In genomic region chr21:26834181-26834945, GRCh38 we compare ENCODE assay signal across 9 cellular contexts. TPM values are rescaled to one million over a fixed set of nuclear protein-coding genes. Genes with fewer than 3 reads are reported as not detected.
DNase-seq lines count a peak whose midpoint lies in the region; ATAC-seq and TF ChIP-seq lines count a peak whose summit lies in the region.
"Had no signal": no experiment of that assay in that cellular context is flagged by ENCODE, and none has a peak within 500 bp of the region (broad histone marks: within the 10 kb centered on the region; RNA-seq: fewer than 3 reads in every experiment).

No MANE protein-coding gene starts in this region.

- H3K36me3 ChIP-seq in skeletal muscle satellite cell (ENCODE audit: insufficient read depth, low read length): peaks cover 39% of the 10 kb centered on the region

- H4K8ac ChIP-seq in H9 (replicated peaks; ENCODE audit: insufficient read length, low read depth, low read length): no peak overlapping the region

- H2BK120ac ChIP-seq in H9 (ENCODE audit: low read depth, low read length, poor library complexity, severe bottlenecking): no peak overlapping the region

- no peaks in the 10 kb centered on the region for H3K9me3 Mint-ChIP-seq in H9

- no peak overlapping the region for H3K14ac ChIP-seq in H9 (ENCODE audit: insufficient read depth, low read length)

- H3K36me3 Mint-ChIP-seq in H9 (ENCODE audit: insufficient read depth in 1 of 3, low read depth in 3 of 3): peaks cover 20 to 30% (median 29%) of the 10 kb centered on the region in 3 experiments; a peak in 6 of 7 replicates
- H3K36me3 Mint-ChIP-seq: activated CD8-positive, alpha-beta memory T cell treated with anti-CD3 and anti-CD28 coated beads, Interleukin-2, amount 10 ng/mL, durations not matched to agents 7 days and 5 days had no signal

- no peaks in the 10 kb centered on the region for H3K79me1 ChIP-seq in H9 (ENCODE audit: insufficient read depth, low read depth, low read length, poor library complexity, severe bottlenecking)

- TF ChIP-seq CTCF in H9 (conservative IDR thresholded peaks at IDR 0.05) (peak; percentile 50; the same call in 2 of the 3 replicates), WI38 (IDR thresholded peaks at IDR 0.05; ENCODE audit: low read depth, low read length) (peak; percentile 2; the same call in 1 of the 2 replicates), fibroblast of villous mesenchyme (IDR thresholded peaks at IDR 0.05; ENCODE audit: insufficient read depth, low read depth, low read length) (peak; percentile 54)

- H4K5ac ChIP-seq in H9 (ENCODE audit: insufficient read length, low read depth, low read length): no peak overlapping the region

- H4K91ac ChIP-seq in H9 (ENCODE audit: insufficient read length, low read depth, low read length): no peak overlapping the region

- no peak overlapping the region for H2AFZ ChIP-seq in H9 (ENCODE audit: low read length)

- H3K4me3 ChIP-seq in WI38 (ENCODE audit: low read depth, low read length) (no peak overlapping the region), fibroblast of villous mesenchyme (ENCODE audit: low read depth, low read length) (no peak overlapping the region), skeletal muscle satellite cell (ENCODE audit: low read length) (no peak overlapping the region)

- no peaks in the 10 kb centered on the region for H3K23me2 ChIP-seq in H9 (ENCODE audit: insufficient read length, low read depth, low read length, poor library complexity, severe bottlenecking)

- no peak for TF ChIP-seq POLR2A in GM18505 (IDR thresholded peaks at IDR 0.05; ENCODE audit: borderline replicate concordance, extremely low read depth, insufficient read depth, insufficient read length)

- no peak overlapping the region for H3T11ph ChIP-seq in H9 (ENCODE audit: low read length)

- H3K4ac ChIP-seq in H9 (ENCODE audit: low read depth, low read length): no peak overlapping the region

- no peak overlapping the region for H3K9ac ChIP-seq in H9 (ENCODE audit: extremely low read depth, insufficient read length, low read length)
- H3K9ac ChIP-seq in skeletal muscle satellite cell (ENCODE audit: low read depth, low read length): peak overlapping the region; percentile 27

- no peaks in the 10 kb centered on the region for H3K79me2 ChIP-seq in H9 (ENCODE audit: insufficient read depth, low read length)

- H3K4me1 ChIP-seq in H9 (ENCODE audit: insufficient read depth, low read length) (no peaks in the 10 kb centered on the region), skeletal muscle satellite cell (ENCODE audit: control insufficient read depth, insufficient read depth, low read length) (peaks cover 47% of the 10 kb centered on the region)

- WGBS in H9 (ENCODE audit: extremely low coverage, insufficient read length, low lambda C conversion rate): no CpG with 5 or more reads among the region's 2 CpGs

- no peak overlapping the region for H3K18ac ChIP-seq in H9 (ENCODE audit: insufficient read length, low read depth, low read length)

- H4K20me1 ChIP-seq in H9 (ENCODE audit: control insufficient read depth, insufficient read depth, insufficient read length): no peaks in the 10 kb centered on the region

- H2AK5ac ChIP-seq in H9 (ENCODE audit: insufficient read length, low read length): no peak overlapping the region

- H3K27me3 Mint-ChIP-seq in H9 (ENCODE audit: low read depth): no peaks in the 10 kb centered on the region

- peaks cover 0 to 4% of the 10 kb centered on the region in 2 experiments; a peak in 1 of 4 replicates for H3K4me1 Mint-ChIP-seq in H9

- ATAC-seq in GM18505 (IDR thresholded peaks at IDR 0.05; ENCODE audit: unreplicated experiment): no peak
- ATAC-seq: activated CD8-positive, alpha-beta memory T cell treated with anti-CD3 and anti-CD28 coated beads, Interleukin-2, amount 10 ng/mL, durations not matched to agents 7 days and 5 days had no signal

- no peak overlapping the region for H3K27ac ChIP-seq in H9 (ENCODE audit: insufficient read length, low read depth, low read length)

- no peak overlapping the region; a peak in 1 of 7 replicates for H3K27ac Mint-ChIP-seq in H9
- H3K27ac Mint-ChIP-seq: activated CD8-positive, alpha-beta memory T cell treated with anti-CD3 and anti-CD28 coated beads, Interleukin-2, amount 10 ng/mL, durations not matched to agents 7 days and 5 days had no signal

- no peak overlapping the region for H2BK15ac ChIP-seq in H9 (ENCODE audit: low read depth, low read length)

- no peak overlapping the region for H2BK12ac ChIP-seq in H9 (ENCODE audit: insufficient read length, low read depth, low read length)

- H3K4me3 Mint-ChIP-seq in H9: no peak overlapping the region
- H3K4me3 Mint-ChIP-seq: activated CD8-positive, alpha-beta memory T cell treated with anti-CD3 and anti-CD28 coated beads, Interleukin-2, amount 10 ng/mL, durations not matched to agents 7 days and 5 days had no signal

- DNase-seq in H9 (no peak), fibroblast of villous mesenchyme (ENCODE audit: low read depth) (peak; percentile 71), NCI-H1930 (lab: John Stamatoyannopoulos, UW) (no peak)
- no peak for DNase-seq in activated naive CD4-positive, alpha-beta T cell treated with Interleukin-2 at 50 U/mL for 16 hours
- DNase-seq: activated CD8-positive, alpha-beta memory T cell treated with anti-CD3 and anti-CD28 coated beads, Interleukin-2, amount 10 ng/mL, durations not matched to agents 7 days and 5 days; NCI-H345 had no signal

- no peak overlapping the region for H2BK20ac ChIP-seq in H9 (ENCODE audit: low read depth, low read length, poor library complexity, severe bottlenecking)

- H3K27me3 ChIP-seq in H9 (ENCODE audit: insufficient read depth, low read length) (no peaks in the 10 kb centered on the region), skeletal muscle satellite cell (ENCODE audit: control insufficient read depth, insufficient read depth, low read length) (no peaks in the 10 kb centered on the region)

- H2BK5ac ChIP-seq in H9 (ENCODE audit: insufficient read length, low read length): no peak overlapping the region

- H3K9me3 ChIP-seq in H9 (ENCODE audit: control insufficient read depth, low read depth, low read length): no peaks in the 10 kb centered on the region
- H3K9me3 ChIP-seq in skeletal muscle satellite cell (replicated peaks; ENCODE audit: low read length): no peaks in the 10 kb centered on the region

- no peak overlapping the region for H3K23ac ChIP-seq in H9 (ENCODE audit: insufficient read length, low read depth, low read length)

- no peak overlapping the region for H3K4me2 ChIP-seq in H9 (ENCODE audit: insufficient read depth, insufficient read length, low read length)
- H3K4me2 ChIP-seq in skeletal muscle satellite cell (ENCODE audit: low read length): peak overlapping the region; percentile 65

- H3K56ac ChIP-seq in H9 (ENCODE audit: insufficient read length, low read depth, low read length): no peak overlapping the region

RNA-seq across cellular contexts. Expression of gene ADAMTS1, which starts 10.8 kb away (rescaled TPM):
- 17.8 and 17.9 TPM in 2 replicates for total RNA-seq in H9 (2021)
- total RNA-seq in fibroblast of villous mesenchyme: 177 and 589 TPM in 2 replicates
- 208 and 270 TPM in 2 replicates for total RNA-seq in skeletal muscle satellite cell (2012; rRNA removed)

Comparison
In these comparisons a context has a peak if more than half of its experiments do, and no peak if none do; other contexts are left out.
1. CTCF ChIP-seq: peak in every context shown above with its lines; median percentile 54 in fibroblast of villous mesenchyme; 50 in H9; 2 in WI38.